ENCODE assay signal across 1 cellular context in genomic region chr19:18419195-18419698, GRCh38.
TF ChIP-seq lines count a peak whose summit lies in the region.

Gene SSBP4 (plus strand): TSS chr19:18419398. CDS start chr19:18419649, 251 bp downstream.

TF ChIP-seq in H1, 55 proteins besides CTCF, POLR2A, EP300 and RAD21 (continued from another document):
- TF ChIP-seq KDM4A (IDR thresholded peaks at IDR 0.05; ENCODE audit: low read depth, low read length, severe bottlenecking) = peak; percentile 48
- TF ChIP-seq SAP30 (IDR thresholded peaks at IDR 0.05; ENCODE audit: insufficient read depth, insufficient replicate concordance, low read length) = no peak
- TF ChIP-seq RFX5 (IDR thresholded peaks at IDR 0.05; ENCODE audit: borderline replicate concordance, low read depth, low read length) = no peak
- no peak for TF ChIP-seq TAF7 (optimal IDR thresholded peaks at IDR 0.05; ENCODE audit: borderline replicate concordance, low read depth, low read length)
- TF ChIP-seq SP4 (IDR thresholded peaks at IDR 0.05; ENCODE audit: low read length) = no peak
- TF ChIP-seq ASH2L (IDR thresholded peaks at IDR 0.05; ENCODE audit: low read length) = no peak
- no peak for TF ChIP-seq USF2 (IDR thresholded peaks at IDR 0.05; ENCODE audit: low read length)
- TF ChIP-seq CHD1 (IDR thresholded peaks at IDR 0.05; ENCODE audit: low read depth, low read length) = no peak
- TF ChIP-seq BCL11A (IDR thresholded peaks at IDR 0.05; ENCODE audit: low read depth in 2 of 2, low read length in 2 of 2) = no peak
- peak; percentile 39; the same call in 1 of the 2 replicates for TF ChIP-seq RBBP5 (IDR thresholded peaks at IDR 0.05; ENCODE audit: borderline replicate concordance, low read depth, low read length)
- TF ChIP-seq SP1 (IDR thresholded peaks at IDR 0.05; ENCODE audit: low read depth, low read length) = 0 out of 2 replicates have a peak, but pooled peaks have one; percentile 15
- no peak for TF ChIP-seq SUZ12 (IDR thresholded peaks at IDR 0.05; ENCODE audit: low read length)
- no peak for TF ChIP-seq MAFK (IDR thresholded peaks at IDR 0.05; ENCODE audit: low read depth, low read length)
- peak in 1 of 2 experiments; percentile 84; a peak in 1 of 4 replicates for TF ChIP-seq SIN3A (conservative IDR thresholded peaks at IDR 0.05 in 1 of 2, IDR thresholded peaks at IDR 0.05 in 1 of 2; ENCODE audit: low read depth in 1 of 2, low read length in 2 of 2)
- TF ChIP-seq SRF (IDR thresholded peaks at IDR 0.05; ENCODE audit: low read depth, low read length) = 0 out of 2 replicates have a peak, but pooled peaks have one; percentile 12
- TF ChIP-seq GABPA (IDR thresholded peaks at IDR 0.05; ENCODE audit: borderline replicate concordance, insufficient read depth, low read length) = 0 out of 2 replicates have a peak, but pooled peaks have one; percentile 37
- peak; percentile 27; the same call in 1 of the 2 replicates for TF ChIP-seq NRF1 (IDR thresholded peaks at IDR 0.05; ENCODE audit: low read depth, low read length)
TF ChIP-seq in H1: peak in this region for 12.
